In the genomic region with DNA sequence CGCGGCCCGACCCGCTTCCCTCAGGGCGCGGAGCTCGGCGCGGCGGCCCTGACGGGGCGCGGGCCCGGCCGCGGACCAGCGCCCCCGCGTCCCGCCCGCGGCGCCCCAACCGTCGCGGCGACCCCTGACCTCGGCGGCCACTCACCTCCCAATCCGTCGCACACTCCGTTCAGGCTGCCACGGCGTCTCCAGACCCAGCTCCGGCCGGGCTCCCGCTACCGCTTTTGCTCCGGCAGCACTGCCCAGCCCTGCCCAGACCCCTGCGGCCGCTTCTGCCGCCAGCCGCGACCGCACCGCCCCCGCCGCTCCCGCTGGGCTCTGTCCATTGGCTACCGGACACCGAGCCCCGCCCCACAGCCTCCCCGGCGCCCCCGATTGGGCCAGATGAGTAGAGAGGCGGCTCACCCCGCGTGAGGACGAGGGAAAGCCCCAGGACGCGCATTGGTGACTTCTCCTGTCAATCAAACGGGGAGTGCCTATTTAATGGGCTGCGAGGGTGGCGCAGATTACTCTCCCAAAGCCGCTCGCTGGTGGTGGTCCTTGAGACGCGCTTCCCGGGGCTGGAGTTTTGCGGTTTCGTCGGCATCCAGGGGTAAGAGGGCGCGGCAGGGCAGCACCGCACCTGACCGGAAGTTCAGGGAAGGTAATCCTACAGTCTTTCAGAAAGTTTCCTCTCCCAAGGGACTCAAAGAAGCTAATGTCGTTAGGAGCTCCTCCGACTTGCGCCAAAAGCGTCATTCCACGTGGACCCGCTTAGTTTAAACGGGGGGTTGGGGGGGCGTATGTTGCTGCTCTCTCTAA, we compare ENCODE assay signal across 8 cellular contexts. TPM values are rescaled to one million over a fixed set of nuclear protein-coding genes. Genes with fewer than 3 reads are reported as not detected.
DNase-seq lines count a peak whose midpoint lies in the region; ATAC-seq and TF ChIP-seq lines count a peak whose summit lies in the region.

A gene with protein sequence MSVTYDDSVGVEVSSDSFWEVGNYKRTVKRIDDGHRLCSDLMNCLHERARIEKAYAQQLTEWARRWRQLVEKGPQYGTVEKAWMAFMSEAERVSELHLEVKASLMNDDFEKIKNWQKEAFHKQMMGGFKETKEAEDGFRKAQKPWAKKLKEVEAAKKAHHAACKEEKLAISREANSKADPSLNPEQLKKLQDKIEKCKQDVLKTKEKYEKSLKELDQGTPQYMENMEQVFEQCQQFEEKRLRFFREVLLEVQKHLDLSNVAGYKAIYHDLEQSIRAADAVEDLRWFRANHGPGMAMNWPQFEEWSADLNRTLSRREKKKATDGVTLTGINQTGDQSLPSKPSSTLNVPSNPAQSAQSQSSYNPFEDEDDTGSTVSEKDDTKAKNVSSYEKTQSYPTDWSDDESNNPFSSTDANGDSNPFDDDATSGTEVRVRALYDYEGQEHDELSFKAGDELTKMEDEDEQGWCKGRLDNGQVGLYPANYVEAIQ (minus strand): TSS at position 274 of the 801 bp plus-strand sequence. CDS start 103,069 bp downstream, outside the sequence.

- peak; percentile 92 for ATAC-seq in GM19328 (IDR thresholded peaks at IDR 0.05; ENCODE audit: unreplicated experiment)
- ATAC-seq in HG03469 (IDR thresholded peaks at IDR 0.05; ENCODE audit: unreplicated experiment): peak; percentile 72
- peak; percentile 90 for ATAC-seq in left colon

- peak within 1 kb of the TSS; percentile 71 for H3K4me3 ChIP-seq in colonic mucosa

- H3K36me3 ChIP-seq in colonic mucosa: no peaks in the 10 kb centered on the region

- H3K4me1 ChIP-seq in colonic mucosa: peaks cover 9% of the 10 kb centered on the region

- H3K27ac ChIP-seq in colonic mucosa: peak within 1 kb of the TSS; percentile 73

- DNase-seq in C1 segment of cervical spinal cord (lab: John Stamatoyannopoulos, UW) (peak; percentile 84 to 99 (median 97)), NCI-H526 (lab: John Stamatoyannopoulos, UW) (peak; percentile 90 to 97), colonic mucosa (peak; percentile 100), left colon (peak; percentile 99 to 100)
- peak; percentile 99 for DNase-seq in activated CD4-positive, alpha-beta T cell treated with anti-CD3 and anti-CD28 coated beads for 48 hours
- DNase-seq in stimulated activated CD4-positive, alpha-beta T cell treated with anti-CD3 and anti-CD28 coated beads, Interleukin-1b, Interleukin-23, amount 100 ng/mL, for 4 hours (ENCODE audit: low read depth in 2 of 2): peak; percentile 98 to 99

- H3K9me3 ChIP-seq in colonic mucosa: no peaks in the 10 kb centered on the region

- intact Hi-C loops in colonic mucosa (cut with DNase I) (loop anchor here (10.0 kb wide), 1 partner anchor 80 kb away; no protein-coding TSS in a partner anchor), left colon (cut with DNase I, micrococcal nuclease) (no loop called here)

- no peaks in the 10 kb centered on the region for H3K27me3 ChIP-seq in colonic mucosa

- H3K9ac ChIP-seq in colonic mucosa (ENCODE audit: low read depth in 2 of 2, low read length in 2 of 2): peak within 1 kb of the TSS; percentile 73 to 79

- no peak for TF ChIP-seq CTCF in colonic mucosa (IDR thresholded peaks at IDR 0.05)

RNA-seq across cellular contexts. Expression of the gene that starts here (rescaled TPM):
- total RNA-seq in colonic mucosa (100 to 1,000 TPM; 143 to 160 TPM), left colon (100 to 1,000 TPM; 191 to 219 TPM)

Comparison
In these comparisons a context has a peak if more than half of its experiments do, and no peak if none do; other contexts are left out.
1. Peak in every context shown above with its lines: DNase-seq, ATAC-seq, H3K4me3 ChIP-seq and H3K27ac ChIP-seq.